Comparison of ENCODE assay signal across 9 cellular contexts in the genomic region with DNA sequence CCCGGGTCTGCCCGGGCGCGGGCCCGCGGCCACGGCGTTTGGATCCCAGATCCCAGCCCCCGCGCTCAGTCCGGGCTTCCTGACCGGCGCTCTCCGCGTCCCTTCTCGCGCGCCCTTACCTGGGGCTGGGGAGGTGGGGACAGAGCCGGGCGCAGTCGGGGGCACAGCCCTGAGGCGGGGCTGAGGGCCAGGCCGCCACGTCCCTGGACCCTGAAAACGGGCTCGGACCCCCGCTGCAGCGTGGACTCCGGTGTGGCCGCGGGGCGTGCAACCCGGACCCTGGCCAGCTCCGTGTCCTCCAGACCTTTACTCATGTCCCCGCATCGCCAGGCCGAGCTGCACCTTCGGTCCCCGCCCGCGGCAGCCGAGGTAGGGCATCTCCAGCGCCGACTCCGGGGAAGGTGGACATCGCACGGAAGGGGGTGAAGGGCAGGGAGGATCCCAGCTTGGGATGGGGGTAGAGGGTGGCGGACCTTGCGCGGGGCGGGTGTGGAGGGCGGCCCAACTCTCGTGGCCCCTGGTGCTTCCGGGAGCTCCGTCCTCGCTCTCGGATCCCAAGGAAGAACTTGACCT. TPM values are rescaled to one million over a fixed set of nuclear protein-coding genes. Genes with fewer than 3 reads are reported as not detected.
DNase-seq lines count a peak whose midpoint lies in the region; ATAC-seq and TF ChIP-seq lines count a peak whose summit lies in the region.
"Had no signal": no experiment of that assay in that cellular context is flagged by ENCODE, and none has a peak within 500 bp of the region (broad histone marks: within the 10 kb centered on the region; RNA-seq: fewer than 3 reads in every experiment).

No MANE protein-coding gene starts in this region.

- DNase-seq in EL = peak; percentile 25
- DNase-seq in SJSA1 (ENCODE audit: low read depth in 1 of 2, low spot score in 2 of 2) = no peak
- no peak for DNase-seq in prostate gland (ENCODE audit: low spot score)
- no peak for DNase-seq in cerebellar nuclear complex (lab: John Stamatoyannopoulos, UW)
- DNase-seq in NK-92 treated with Interleukin-12 subunit alpha and Interleukin-12 subunit beta, amount 100 ng/mL, for 24 hours (lab: John Stamatoyannopoulos, UW) = no peak
- no peak for DNase-seq in G401 (ENCODE audit: low spot score)

- H3K9me3 ChIP-seq in SJSA1 (replicated peaks) = no peaks in the 10 kb centered on the region
- no peaks in the 10 kb centered on the region for H3K9me3 ChIP-seq in gastroesophageal sphincter
- H3K9me3 ChIP-seq in prostate gland = no peaks in the 10 kb centered on the region

- WGBS in gastroesophageal sphincter (ENCODE audit: low coverage in 1 of 2), 2 donors = no CpG with 5 or more reads among the region's 57 CpGs
- under 1% methylated on average over 42 of the region's 57 CpGs for WGBS in prostate gland

- H3K4me1 ChIP-seq in SJSA1 (replicated peaks) (peaks cover 11% of the 10 kb centered on the region), gastroesophageal sphincter (peaks cover 0 to 27% (median 7%) of the 10 kb centered on the region in 3 donors), prostate gland (replicated peaks) (peaks cover 4% of the 10 kb centered on the region)

- intact Hi-C loops in prostate gland (cut with DNase I) = loop anchor here (10.0 kb wide), 1 partner anchor 52 kb away; no protein-coding TSS in a partner anchor

- H3K4me3 ChIP-seq in SJSA1 (peak overlapping the region; percentile 29), gastroesophageal sphincter (peak overlapping the region; percentile 49 to 70), prostate gland (peak overlapping the region; percentile 55 to 58)

- no peak for TF ChIP-seq POLR2A in gastroesophageal sphincter (IDR thresholded peaks at IDR 0.05)
- no peak for TF ChIP-seq POLR2A in prostate gland (IDR thresholded peaks at IDR 0.05)

- peaks cover 6% of the 10 kb centered on the region; the same call in 1 of the 2 replicates for H3K27me3 ChIP-seq in SJSA1 (replicated peaks)
- peaks cover 2% of the 10 kb centered on the region for H3K27me3 ChIP-seq in gastroesophageal sphincter
- H3K27me3 ChIP-seq in prostate gland (replicated peaks; ENCODE audit: insufficient read depth) = no peaks in the 10 kb centered on the region

- in situ Hi-C loops in G401 (cut with HindIII; ENCODE audit: low sequenced_read_pairs) = no loop called here

- H3K27ac ChIP-seq in SJSA1 = no peak overlapping the region
- peak overlapping the region in 3 of 4 donors; percentile 55 to 72 (median 71) for H3K27ac ChIP-seq in gastroesophageal sphincter
- peak overlapping the region; percentile 61 to 77 for H3K27ac ChIP-seq in prostate gland

- TF ChIP-seq CTCF in gastroesophageal sphincter (IDR thresholded peaks at IDR 0.05) = no peak
- no peak for TF ChIP-seq CTCF in prostate gland (IDR thresholded peaks at IDR 0.05)

- TF ChIP-seq EP300 in gastroesophageal sphincter (IDR thresholded peaks at IDR 0.05) = no peak

- H3K36me3 ChIP-seq in SJSA1 (peaks cover 24% of the 10 kb centered on the region), gastroesophageal sphincter (peaks cover 0 to 24% of the 10 kb centered on the region in 2 donors), prostate gland (no peaks in the 10 kb centered on the region)

- ATAC-seq in gastroesophageal sphincter (peak; percentile 27), GM18520 (IDR thresholded peaks at IDR 0.05; ENCODE audit: unreplicated experiment) (no peak)

RNA-seq across cellular contexts. Expression of gene AIFM3, which starts 9.9 kb away (rescaled TPM):
- total RNA-seq in SJSA1 (2014; rRNA removed; shearing (Covaris generic)) = not detected in 2 replicates
- 1 to 10 TPM in 2 of 4 donors, under 1 TPM in 1, not detected in 1; 0.27 to 3.2 (median 2.0) TPM for total RNA-seq in gastroesophageal sphincter
- total RNA-seq in prostate gland = 1 to 10 TPM; 1.4 to 1.8 TPM
- 130 and 138 TPM in 2 replicates for total RNA-seq in G401 (2014; rRNA removed; shearing (Covaris generic))
- total RNA-seq: LHCN-M2 had no signal

RNA-seq across cellular contexts. Expression of gene LZTR1, which starts 24.9 kb away (rescaled TPM):
- 15.9 and 21.9 TPM in 2 replicates for total RNA-seq in SJSA1 (2014; rRNA removed; shearing (Covaris generic))
- total RNA-seq in gastroesophageal sphincter (10 to 100 TPM; 45.4 to 63.0 (median 53.4) TPM), prostate gland (10 to 100 TPM; 41.5 to 48.9 TPM)
- 41.5 and 67.0 TPM in 2 replicates for total RNA-seq in G401 (2014; rRNA removed; shearing (Covaris generic))

RNA-seq across cellular contexts. Expression of gene CRKL, which starts 40.0 kb away (rescaled TPM):
- total RNA-seq in SJSA1 (2014; rRNA removed; shearing (Covaris generic)) = 49.0 and 53.9 TPM in 2 replicates
- total RNA-seq in gastroesophageal sphincter (10 to 100 TPM; 42.5 to 55.8 (median 46.0) TPM), prostate gland (10 to 100 TPM; 41.6 to 72.0 TPM)
- total RNA-seq in G401 (2014; rRNA removed; shearing (Covaris generic)) = 30.7 and 33.9 TPM in 2 replicates

RNA-seq across cellular contexts. Expression of gene THAP7, which starts 44.7 kb away (rescaled TPM):
- 49.0 and 51.1 TPM in 2 replicates for total RNA-seq in SJSA1 (2014; rRNA removed; shearing (Covaris generic))
- total RNA-seq in gastroesophageal sphincter (10 to 100 TPM; 38.5 to 49.0 (median 42.5) TPM), prostate gland (10 to 100 TPM; 77.7 to 83.1 TPM)
- 70.5 and 73.5 TPM in 2 replicates for total RNA-seq in G401 (2014; rRNA removed; shearing (Covaris generic))

RNA-seq across cellular contexts. Expression of gene P2RX6, which starts 57.8 kb away (rescaled TPM):
- 0.05 and 0.16 TPM in 2 replicates for total RNA-seq in SJSA1 (2014; rRNA removed; shearing (Covaris generic))
- total RNA-seq in gastroesophageal sphincter (under 1 TPM in 3 of 4 donors, not detected in 1; 0.35 to 0.47 (median 0.40) TPM), prostate gland (1 to 10 TPM; 4.6 to 5.5 TPM)
- total RNA-seq in G401 (2014; rRNA removed; shearing (Covaris generic)) = 0.98 and 1.1 TPM in 2 replicates

Comparison
In these comparisons a context has a peak if more than half of its experiments do, and no peak if none do; other contexts are left out.
1. RNA of gene AIFM3, which starts 9.9 kb away (total RNA-seq): 130 to 138 TPM in G401; 0.27 to 3.2 TPM in gastroesophageal sphincter, 1.4 to 1.8 TPM in prostate gland and not detected in SJSA1; every median in the first group is over 10 times any median in the second.
2. Peak in every context shown above with its lines, with median percentiles within 50 percentile points of each other: H3K4me3 ChIP-seq.